In genomic region chr5:132422720-132423442, GRCh38 we compare ENCODE assay signal across 1 cellular context.
A peak's percentile ranks its signal among the peaks of the same experiment; 100 is the strongest.
TF ChIP-seq lines count a peak whose summit lies in the region.

No MANE protein-coding gene starts in this region.

TF ChIP-seq in K562, 482 proteins besides CTCF, POLR2A, EP300 and RAD21 (continued from another document and continues in another):
- TF ChIP-seq CBX5 (IDR thresholded peaks at IDR 0.05; ENCODE audit: borderline replicate concordance, low read depth) (peak; percentile 70; the same call in 1 of the 2 replicates), PCBP2 (IDR thresholded peaks at IDR 0.05; ENCODE audit: low read depth, low read length, poor library complexity, severe bottlenecking) (no peak), COPS2 (conservative IDR thresholded peaks at IDR 0.05) (no peak), ZNF324 (CRISPR knock-in tag; IDR thresholded peaks at IDR 0.05) (no peak), MCM5 (IDR thresholded peaks at IDR 0.05; ENCODE audit: low read depth) (no peak), ZNF274 (IDR thresholded peaks at IDR 0.05; ENCODE audit: borderline replicate concordance, low read depth, low read length) (no peak), NCOA1 (IDR thresholded peaks at IDR 0.05; ENCODE audit: low read depth) (peak; percentile 97), ZFPM2 (CRISPR knock-in tag; IDR thresholded peaks at IDR 0.05) (no peak), FOXP1 (CRISPR knock-in tag; IDR thresholded peaks at IDR 0.05) (peak; percentile 47), ZNF318 (IDR thresholded peaks at IDR 0.05; ENCODE audit: borderline replicate concordance in 1 of 2, low read depth in 1 of 2) (peak in 1 of 2 experiments; percentile 80; a peak in 3 of 4 replicates), ZNF24 (IDR thresholded peaks at IDR 0.05) (peak; percentile 28; the same call in 1 of the 2 replicates), NFIC (IDR thresholded peaks at IDR 0.05) (peak; percentile 77), CHD1 (IDR thresholded peaks at IDR 0.05; ENCODE audit: low read length) (no peak), FIP1L1 (IDR thresholded peaks at IDR 0.05; ENCODE audit: low read depth, low read length, poor library complexity, severe bottlenecking) (no peak), XRCC4 (IDR thresholded peaks at IDR 0.05; ENCODE audit: extremely low read depth, insufficient read depth, insufficient read length) (no peak), ZNF592 (IDR thresholded peaks at IDR 0.05) (peak; percentile 88), TGIF2 (CRISPR knock-in tag; IDR thresholded peaks at IDR 0.05) (no peak), ZBTB1 (CRISPR knock-in tag; IDR thresholded peaks at IDR 0.05; ENCODE audit: borderline replicate concordance, low read depth) (no peak; the same call in 1 of the 2 replicates), CCNT2 (IDR thresholded peaks at IDR 0.05; ENCODE audit: borderline replicate concordance, extremely low read depth, insufficient read length, low read depth, low read length) (peak; percentile 93), BDP1 (IDR thresholded peaks at IDR 0.05; ENCODE audit: insufficient read depth, insufficient read length) (no peak), TBL1XR1 (IDR thresholded peaks at IDR 0.05; ENCODE audit: low read length in 2 of 2) (peak; percentile 99 to 100), CBX8 (IDR thresholded peaks at IDR 0.05; ENCODE audit: borderline replicate concordance, extremely low read depth, low read depth, low read length, poor library complexity, severe bottlenecking) (no peak), EP400 (IDR thresholded peaks at IDR 0.05) (peak; percentile 76), EHMT2 (IDR thresholded peaks at IDR 0.05) (no peak), GABPB1 (CRISPR knock-in tag; IDR thresholded peaks at IDR 0.05) (peak; percentile 48; the same call in 1 of the 2 replicates), ZNF239 (CRISPR knock-in tag; IDR thresholded peaks at IDR 0.05) (peak; percentile 31; the same call in 1 of the 2 replicates), KAT7 (CRISPR knock-in tag; IDR thresholded peaks at IDR 0.05; ENCODE audit: borderline replicate concordance) (peak; percentile 48; the same call in 1 of the 2 replicates), SRSF1 (IDR thresholded peaks at IDR 0.05; ENCODE audit: low read depth, low read length) (no peak), ZNF197 (CRISPR knock-in tag; IDR thresholded peaks at IDR 0.05; ENCODE audit: low read depth) (peak; percentile 91), DDX20 (tag; IDR thresholded peaks at IDR 0.05; ENCODE audit: low read depth) (no peak; the same call in 1 of the 2 replicates), MEF2D (tag; conservative IDR thresholded peaks at IDR 0.05; ENCODE audit: low read depth) (peak; percentile 99), ELF1 (tag; IDR thresholded peaks at IDR 0.05) (0 out of 2 replicates have a peak, but pooled peaks have one; percentile 26), ZNF165 (CRISPR knock-in tag; IDR thresholded peaks at IDR 0.05; ENCODE audit: borderline replicate concordance) (0 out of 2 replicates have a peak, but pooled peaks have one; percentile 63), ETV1 (tag; conservative IDR thresholded peaks at IDR 0.05; ENCODE audit: low read depth) (peak; percentile 56), CCAR2 (IDR thresholded peaks at IDR 0.05; ENCODE audit: low read depth, low read length) (no peak), KLF16 (IDR thresholded peaks at IDR 0.05) (peak; percentile 89), PRPF4 (IDR thresholded peaks at IDR 0.05; ENCODE audit: insufficient read depth, low read depth, low read length, poor library complexity, severe bottlenecking) (no peak), RBM14 (IDR thresholded peaks at IDR 0.05; ENCODE audit: borderline replicate concordance, insufficient read depth, low read depth, low read length) (no peak), ARID3B (CRISPR knock-in tag; IDR thresholded peaks at IDR 0.05; ENCODE audit: borderline replicate concordance) (no peak), SREBF2 (CRISPR knock-in tag; IDR thresholded peaks at IDR 0.05) (no peak)
- TF ChIP-seq, protein P1, sequence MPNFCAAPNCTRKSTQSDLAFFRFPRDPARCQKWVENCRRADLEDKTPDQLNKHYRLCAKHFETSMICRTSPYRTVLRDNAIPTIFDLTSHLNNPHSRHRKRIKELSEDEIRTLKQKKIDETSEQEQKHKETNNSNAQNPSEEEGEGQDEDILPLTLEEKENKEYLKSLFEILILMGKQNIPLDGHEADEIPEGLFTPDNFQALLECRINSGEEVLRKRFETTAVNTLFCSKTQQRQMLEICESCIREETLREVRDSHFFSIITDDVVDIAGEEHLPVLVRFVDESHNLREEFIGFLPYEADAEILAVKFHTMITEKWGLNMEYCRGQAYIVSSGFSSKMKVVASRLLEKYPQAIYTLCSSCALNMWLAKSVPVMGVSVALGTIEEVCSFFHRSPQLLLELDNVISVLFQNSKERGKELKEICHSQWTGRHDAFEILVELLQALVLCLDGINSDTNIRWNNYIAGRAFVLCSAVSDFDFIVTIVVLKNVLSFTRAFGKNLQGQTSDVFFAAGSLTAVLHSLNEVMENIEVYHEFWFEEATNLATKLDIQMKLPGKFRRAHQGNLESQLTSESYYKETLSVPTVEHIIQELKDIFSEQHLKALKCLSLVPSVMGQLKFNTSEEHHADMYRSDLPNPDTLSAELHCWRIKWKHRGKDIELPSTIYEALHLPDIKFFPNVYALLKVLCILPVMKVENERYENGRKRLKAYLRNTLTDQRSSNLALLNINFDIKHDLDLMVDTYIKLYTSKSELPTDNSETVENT (CRISPR knock-in tag; IDR thresholded peaks at IDR 0.05), result no peak
- TF ChIP-seq, protein P2, sequence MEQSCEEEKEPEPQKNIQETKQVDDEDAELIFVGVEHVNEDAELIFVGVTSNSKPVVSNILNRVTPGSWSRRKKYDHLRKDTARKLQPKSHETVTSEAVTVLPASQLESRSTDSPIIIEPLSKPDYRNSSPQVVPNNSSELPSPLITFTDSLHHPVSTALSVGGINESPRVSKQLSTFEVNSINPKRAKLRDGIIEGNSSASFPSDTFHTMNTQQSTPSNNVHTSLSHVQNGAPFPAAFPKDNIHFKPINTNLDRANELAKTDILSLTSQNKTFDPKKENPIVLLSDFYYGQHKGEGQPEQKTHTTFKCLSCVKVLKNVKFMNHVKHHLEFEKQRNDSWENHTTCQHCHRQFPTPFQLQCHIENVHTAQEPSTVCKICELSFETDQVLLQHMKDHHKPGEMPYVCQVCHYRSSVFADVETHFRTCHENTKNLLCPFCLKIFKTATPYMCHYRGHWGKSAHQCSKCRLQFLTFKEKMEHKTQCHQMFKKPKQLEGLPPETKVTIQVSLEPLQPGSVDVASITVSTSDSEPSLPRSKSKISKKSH (CRISPR knock-in tag; IDR thresholded peaks at IDR 0.05), result no peak
- TF ChIP-seq, protein P3, sequence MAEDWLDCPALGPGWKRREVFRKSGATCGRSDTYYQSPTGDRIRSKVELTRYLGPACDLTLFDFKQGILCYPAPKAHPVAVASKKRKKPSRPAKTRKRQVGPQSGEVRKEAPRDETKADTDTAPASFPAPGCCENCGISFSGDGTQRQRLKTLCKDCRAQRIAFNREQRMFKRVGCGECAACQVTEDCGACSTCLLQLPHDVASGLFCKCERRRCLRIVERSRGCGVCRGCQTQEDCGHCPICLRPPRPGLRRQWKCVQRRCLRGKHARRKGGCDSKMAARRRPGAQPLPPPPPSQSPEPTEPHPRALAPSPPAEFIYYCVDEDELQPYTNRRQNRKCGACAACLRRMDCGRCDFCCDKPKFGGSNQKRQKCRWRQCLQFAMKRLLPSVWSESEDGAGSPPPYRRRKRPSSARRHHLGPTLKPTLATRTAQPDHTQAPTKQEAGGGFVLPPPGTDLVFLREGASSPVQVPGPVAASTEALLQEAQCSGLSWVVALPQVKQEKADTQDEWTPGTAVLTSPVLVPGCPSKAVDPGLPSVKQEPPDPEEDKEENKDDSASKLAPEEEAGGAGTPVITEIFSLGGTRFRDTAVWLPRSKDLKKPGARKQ (CRISPR knock-in tag; IDR thresholded peaks at IDR 0.05), result no peak
- TF ChIP-seq, protein P4, sequence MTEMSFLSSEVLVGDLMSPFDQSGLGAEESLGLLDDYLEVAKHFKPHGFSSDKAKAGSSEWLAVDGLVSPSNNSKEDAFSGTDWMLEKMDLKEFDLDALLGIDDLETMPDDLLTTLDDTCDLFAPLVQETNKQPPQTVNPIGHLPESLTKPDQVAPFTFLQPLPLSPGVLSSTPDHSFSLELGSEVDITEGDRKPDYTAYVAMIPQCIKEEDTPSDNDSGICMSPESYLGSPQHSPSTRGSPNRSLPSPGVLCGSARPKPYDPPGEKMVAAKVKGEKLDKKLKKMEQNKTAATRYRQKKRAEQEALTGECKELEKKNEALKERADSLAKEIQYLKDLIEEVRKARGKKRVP (CRISPR knock-in tag; IDR thresholded peaks at IDR 0.05), result 0 out of 2 replicates have a peak, but pooled peaks have one; percentile 52
